ENCODE assay signal across 1 cellular context in genomic region chr6:39137235-39137634, GRCh38.
TF ChIP-seq lines count a peak whose summit lies in the region.

No MANE protein-coding gene starts in this region.

TF ChIP-seq in HepG2, 621 proteins besides CTCF, POLR2A, EP300 and RAD21 (continued from another document and continues in another):
- TF ChIP-seq SIX1 (CRISPR knock-in tag; IDR thresholded peaks at IDR 0.05; ENCODE audit: borderline replicate concordance) (0 out of 2 replicates have a peak, but pooled peaks have one; percentile 21), ZNF335 (CRISPR knock-in tag; IDR thresholded peaks at IDR 0.05) (peak; percentile 81; the same call in 1 of the 2 replicates), MTA1 (CRISPR knock-in tag; IDR thresholded peaks at IDR 0.05; ENCODE audit: borderline replicate concordance) (no peak), HMG20B (CRISPR knock-in tag; conservative IDR thresholded peaks at IDR 0.05) (peak; percentile 58; the same call in 1 of the 2 replicates), NFKBIZ (CRISPR knock-in tag; IDR thresholded peaks at IDR 0.05) (0 out of 2 replicates have a peak, but pooled peaks have one; percentile 67), MIXL1 (CRISPR knock-in tag; IDR thresholded peaks at IDR 0.05) (peak; percentile 85; the same call in 1 of the 2 replicates), CEBPB (IDR thresholded peaks at IDR 0.05; ENCODE audit: borderline replicate concordance, low read depth, low read length) (peak; percentile 54; the same call in 1 of the 2 replicates), RFXAP (CRISPR knock-in tag; IDR thresholded peaks at IDR 0.05; ENCODE audit: borderline replicate concordance) (0 out of 2 replicates have a peak, but pooled peaks have one; percentile 31), POGK (CRISPR knock-in tag; conservative IDR thresholded peaks at IDR 0.05) (0 out of 2 replicates have a peak, but pooled peaks have one; percentile 37), ZSCAN31 (CRISPR knock-in tag; IDR thresholded peaks at IDR 0.05; ENCODE audit: low read depth) (0 out of 2 replicates have a peak, but pooled peaks have one; percentile 60), ZNF790 (CRISPR knock-in tag; IDR thresholded peaks at IDR 0.05; ENCODE audit: borderline replicate concordance) (no peak), HDAC2 (CRISPR knock-in tag; IDR thresholded peaks at IDR 0.05) (peak; percentile 52; the same call in 1 of the 2 replicates), ZNF331 (CRISPR knock-in tag; IDR thresholded peaks at IDR 0.05) (peak; percentile 71; the same call in 1 of the 2 replicates), ERF (CRISPR knock-in tag; IDR thresholded peaks at IDR 0.05) (peak; percentile 82), ZNF781 (CRISPR knock-in tag; IDR thresholded peaks at IDR 0.05; ENCODE audit: borderline replicate concordance, not compliant biosample characterization) (peak; percentile 84), PBX2 (CRISPR knock-in tag; IDR thresholded peaks at IDR 0.05) (no peak), ELF3 (CRISPR knock-in tag; IDR thresholded peaks at IDR 0.05) (peak; percentile 52; the same call in 1 of the 2 replicates), MIER3 (CRISPR knock-in tag; IDR thresholded peaks at IDR 0.05; ENCODE audit: borderline replicate concordance) (0 out of 2 replicates have a peak, but pooled peaks have one; percentile 40), LCORL (IDR thresholded peaks at IDR 0.05) (no peak), LCORL (CRISPR knock-in tag; IDR thresholded peaks at IDR 0.05) (no peak), HOXA5 (CRISPR knock-in tag; IDR thresholded peaks at IDR 0.05) (peak; percentile 59; the same call in 1 of the 2 replicates), KLF12 (CRISPR knock-in tag; IDR thresholded peaks at IDR 0.05; ENCODE audit: borderline replicate concordance) (peak; percentile 62; the same call in 1 of the 2 replicates), PPARG (CRISPR knock-in tag; conservative IDR thresholded peaks at IDR 0.05) (0 out of 2 replicates have a peak, but pooled peaks have one; percentile 28), ZNF12 (CRISPR knock-in tag; IDR thresholded peaks at IDR 0.05) (peak; percentile 49; the same call in 1 of the 2 replicates), JARID2 (CRISPR knock-in tag; IDR thresholded peaks at IDR 0.05; ENCODE audit: insufficient replicate concordance) (peak; percentile 60), SALL1 (CRISPR knock-in tag; IDR thresholded peaks at IDR 0.05) (peak; percentile 49; the same call in 1 of the 2 replicates), ISX (CRISPR knock-in tag; conservative IDR thresholded peaks at IDR 0.05) (no peak), KLF11 (CRISPR knock-in tag; IDR thresholded peaks at IDR 0.05) (peak; percentile 84; the same call in 1 of the 2 replicates), SMAD3 (CRISPR knock-in tag; IDR thresholded peaks at IDR 0.05) (peak; percentile 91; the same call in 1 of the 2 replicates), ZMYM2 (CRISPR knock-in tag; IDR thresholded peaks at IDR 0.05) (no peak), STAT5B (CRISPR knock-in tag; IDR thresholded peaks at IDR 0.05) (0 out of 2 replicates have a peak, but pooled peaks have one; percentile 75), TIGD3 (CRISPR knock-in tag; IDR thresholded peaks at IDR 0.05; ENCODE audit: borderline replicate concordance) (0 out of 2 replicates have a peak, but pooled peaks have one; percentile 35), ZNF792 (CRISPR knock-in tag; IDR thresholded peaks at IDR 0.05) (0 out of 2 replicates have a peak, but pooled peaks have one; percentile 28), FOXC1 (CRISPR knock-in tag; IDR thresholded peaks at IDR 0.05; ENCODE audit: borderline replicate concordance) (peak; percentile 47; the same call in 1 of the 2 replicates), DNMT3B (CRISPR knock-in tag; conservative IDR thresholded peaks at IDR 0.05) (peak; percentile 64; the same call in 1 of the 2 replicates), ZBTB26 (CRISPR knock-in tag; IDR thresholded peaks at IDR 0.05; ENCODE audit: borderline replicate concordance) (0 out of 2 replicates have a peak, but pooled peaks have one; percentile 39)
- TF ChIP-seq, protein P1, sequence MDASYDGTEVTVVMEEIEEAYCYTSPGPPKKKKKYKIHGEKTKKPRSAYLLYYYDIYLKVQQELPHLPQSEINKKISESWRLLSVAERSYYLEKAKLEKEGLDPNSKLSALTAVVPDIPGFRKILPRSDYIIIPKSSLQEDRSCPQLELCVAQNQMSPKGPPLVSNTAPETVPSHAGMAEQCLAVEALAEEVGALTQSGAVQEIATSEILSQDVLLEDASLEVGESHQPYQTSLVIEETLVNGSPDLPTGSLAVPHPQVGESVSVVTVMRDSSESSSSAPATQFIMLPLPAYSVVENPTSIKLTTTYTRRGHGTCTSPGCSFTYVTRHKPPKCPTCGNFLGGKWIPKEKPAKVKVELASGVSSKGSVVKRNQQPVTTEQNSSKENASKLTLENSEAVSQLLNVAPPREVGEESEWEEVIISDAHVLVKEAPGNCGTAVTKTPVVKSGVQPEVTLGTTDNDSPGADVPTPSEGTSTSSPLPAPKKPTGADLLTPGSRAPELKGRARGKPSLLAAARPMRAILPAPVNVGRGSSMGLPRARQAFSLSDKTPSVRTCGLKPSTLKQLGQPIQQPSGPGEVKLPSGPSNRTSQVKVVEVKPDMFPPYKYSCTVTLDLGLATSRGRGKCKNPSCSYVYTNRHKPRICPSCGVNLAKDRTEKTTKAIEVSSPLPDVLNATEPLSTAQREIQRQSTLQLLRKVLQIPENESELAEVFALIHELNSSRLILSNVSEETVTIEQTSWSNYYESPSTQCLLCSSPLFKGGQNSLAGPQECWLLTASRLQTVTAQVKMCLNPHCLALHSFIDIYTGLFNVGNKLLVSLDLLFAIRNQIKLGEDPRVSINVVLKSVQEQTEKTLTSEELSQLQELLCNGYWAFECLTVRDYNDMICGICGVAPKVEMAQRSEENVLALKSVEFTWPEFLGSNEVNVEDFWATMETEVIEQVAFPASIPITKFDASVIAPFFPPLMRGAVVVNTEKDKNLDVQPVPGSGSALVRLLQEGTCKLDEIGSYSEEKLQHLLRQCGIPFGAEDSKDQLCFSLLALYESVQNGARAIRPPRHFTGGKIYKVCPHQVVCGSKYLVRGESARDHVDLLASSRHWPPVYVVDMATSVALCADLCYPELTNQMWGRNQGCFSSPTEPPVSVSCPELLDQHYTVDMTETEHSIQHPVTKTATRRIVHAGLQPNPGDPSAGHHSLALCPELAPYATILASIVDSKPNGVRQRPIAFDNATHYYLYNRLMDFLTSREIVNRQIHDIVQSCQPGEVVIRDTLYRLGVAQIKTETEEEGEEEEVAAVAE (CRISPR knock-in tag; IDR thresholded peaks at IDR 0.05; ENCODE audit: borderline replicate concordance): peak; percentile 73; the same call in 1 of the 2 replicates
- TF ChIP-seq, protein P2, sequence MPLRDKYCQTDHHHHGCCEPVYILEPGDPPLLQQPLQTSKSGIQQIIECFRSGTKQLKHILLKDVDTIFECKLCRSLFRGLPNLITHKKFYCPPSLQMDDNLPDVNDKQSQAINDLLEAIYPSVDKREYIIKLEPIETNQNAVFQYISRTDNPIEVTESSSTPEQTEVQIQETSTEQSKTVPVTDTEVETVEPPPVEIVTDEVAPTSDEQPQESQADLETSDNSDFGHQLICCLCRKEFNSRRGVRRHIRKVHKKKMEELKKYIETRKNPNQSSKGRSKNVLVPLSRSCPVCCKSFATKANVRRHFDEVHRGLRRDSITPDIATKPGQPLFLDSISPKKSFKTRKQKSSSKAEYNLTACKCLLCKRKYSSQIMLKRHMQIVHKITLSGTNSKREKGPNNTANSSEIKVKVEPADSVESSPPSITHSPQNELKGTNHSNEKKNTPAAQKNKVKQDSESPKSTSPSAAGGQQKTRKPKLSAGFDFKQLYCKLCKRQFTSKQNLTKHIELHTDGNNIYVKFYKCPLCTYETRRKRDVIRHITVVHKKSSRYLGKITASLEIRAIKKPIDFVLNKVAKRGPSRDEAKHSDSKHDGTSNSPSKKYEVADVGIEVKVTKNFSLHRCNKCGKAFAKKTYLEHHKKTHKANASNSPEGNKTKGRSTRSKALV (CRISPR knock-in tag; IDR thresholded peaks at IDR 0.05): 0 out of 2 replicates have a peak, but pooled peaks have one; percentile 59
- TF ChIP-seq, protein P3, sequence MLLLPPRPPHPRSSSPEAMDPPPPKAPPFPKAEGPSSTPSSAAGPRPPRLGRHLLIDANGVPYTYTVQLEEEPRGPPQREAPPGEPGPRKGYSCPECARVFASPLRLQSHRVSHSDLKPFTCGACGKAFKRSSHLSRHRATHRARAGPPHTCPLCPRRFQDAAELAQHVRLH (CRISPR knock-in tag; IDR thresholded peaks at IDR 0.05; ENCODE audit: borderline replicate concordance, low read depth): peak; percentile 82; the same call in 1 of the 2 replicates
- TF ChIP-seq, protein P4, sequence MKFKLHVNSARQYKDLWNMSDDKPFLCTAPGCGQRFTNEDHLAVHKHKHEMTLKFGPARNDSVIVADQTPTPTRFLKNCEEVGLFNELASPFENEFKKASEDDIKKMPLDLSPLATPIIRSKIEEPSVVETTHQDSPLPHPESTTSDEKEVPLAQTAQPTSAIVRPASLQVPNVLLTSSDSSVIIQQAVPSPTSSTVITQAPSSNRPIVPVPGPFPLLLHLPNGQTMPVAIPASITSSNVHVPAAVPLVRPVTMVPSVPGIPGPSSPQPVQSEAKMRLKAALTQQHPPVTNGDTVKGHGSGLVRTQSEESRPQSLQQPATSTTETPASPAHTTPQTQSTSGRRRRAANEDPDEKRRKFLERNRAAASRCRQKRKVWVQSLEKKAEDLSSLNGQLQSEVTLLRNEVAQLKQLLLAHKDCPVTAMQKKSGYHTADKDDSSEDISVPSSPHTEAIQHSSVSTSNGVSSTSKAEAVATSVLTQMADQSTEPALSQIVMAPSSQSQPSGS (CRISPR knock-in tag; IDR thresholded peaks at IDR 0.05): 0 out of 2 replicates have a peak, but pooled peaks have one; percentile 49
- TF ChIP-seq, protein P5, sequence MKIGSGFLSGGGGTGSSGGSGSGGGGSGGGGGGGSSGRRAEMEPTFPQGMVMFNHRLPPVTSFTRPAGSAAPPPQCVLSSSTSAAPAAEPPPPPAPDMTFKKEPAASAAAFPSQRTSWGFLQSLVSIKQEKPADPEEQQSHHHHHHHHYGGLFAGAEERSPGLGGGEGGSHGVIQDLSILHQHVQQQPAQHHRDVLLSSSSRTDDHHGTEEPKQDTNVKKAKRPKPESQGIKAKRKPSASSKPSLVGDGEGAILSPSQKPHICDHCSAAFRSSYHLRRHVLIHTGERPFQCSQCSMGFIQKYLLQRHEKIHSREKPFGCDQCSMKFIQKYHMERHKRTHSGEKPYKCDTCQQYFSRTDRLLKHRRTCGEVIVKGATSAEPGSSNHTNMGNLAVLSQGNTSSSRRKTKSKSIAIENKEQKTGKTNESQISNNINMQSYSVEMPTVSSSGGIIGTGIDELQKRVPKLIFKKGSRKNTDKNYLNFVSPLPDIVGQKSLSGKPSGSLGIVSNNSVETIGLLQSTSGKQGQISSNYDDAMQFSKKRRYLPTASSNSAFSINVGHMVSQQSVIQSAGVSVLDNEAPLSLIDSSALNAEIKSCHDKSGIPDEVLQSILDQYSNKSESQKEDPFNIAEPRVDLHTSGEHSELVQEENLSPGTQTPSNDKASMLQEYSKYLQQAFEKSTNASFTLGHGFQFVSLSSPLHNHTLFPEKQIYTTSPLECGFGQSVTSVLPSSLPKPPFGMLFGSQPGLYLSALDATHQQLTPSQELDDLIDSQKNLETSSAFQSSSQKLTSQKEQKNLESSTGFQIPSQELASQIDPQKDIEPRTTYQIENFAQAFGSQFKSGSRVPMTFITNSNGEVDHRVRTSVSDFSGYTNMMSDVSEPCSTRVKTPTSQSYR (CRISPR knock-in tag; IDR thresholded peaks at IDR 0.05; ENCODE audit: borderline replicate concordance): peak; percentile 45; the same call in 1 of the 2 replicates
- TF ChIP-seq, protein P6, sequence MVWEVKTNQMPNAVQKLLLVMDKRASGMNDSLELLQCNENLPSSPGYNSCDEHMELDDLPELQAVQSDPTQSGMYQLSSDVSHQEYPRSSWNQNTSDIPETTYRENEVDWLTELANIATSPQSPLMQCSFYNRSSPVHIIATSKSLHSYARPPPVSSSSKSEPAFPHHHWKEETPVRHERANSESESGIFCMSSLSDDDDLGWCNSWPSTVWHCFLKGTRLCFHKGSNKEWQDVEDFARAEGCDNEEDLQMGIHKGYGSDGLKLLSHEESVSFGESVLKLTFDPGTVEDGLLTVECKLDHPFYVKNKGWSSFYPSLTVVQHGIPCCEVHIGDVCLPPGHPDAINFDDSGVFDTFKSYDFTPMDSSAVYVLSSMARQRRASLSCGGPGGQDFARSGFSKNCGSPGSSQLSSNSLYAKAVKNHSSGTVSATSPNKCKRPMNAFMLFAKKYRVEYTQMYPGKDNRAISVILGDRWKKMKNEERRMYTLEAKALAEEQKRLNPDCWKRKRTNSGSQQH (CRISPR knock-in tag; IDR thresholded peaks at IDR 0.05; ENCODE audit: low read depth): 0 out of 2 replicates have a peak, but pooled peaks have one; percentile 59
